ENCODE assay signal across 1 cellular context in the genomic region with DNA sequence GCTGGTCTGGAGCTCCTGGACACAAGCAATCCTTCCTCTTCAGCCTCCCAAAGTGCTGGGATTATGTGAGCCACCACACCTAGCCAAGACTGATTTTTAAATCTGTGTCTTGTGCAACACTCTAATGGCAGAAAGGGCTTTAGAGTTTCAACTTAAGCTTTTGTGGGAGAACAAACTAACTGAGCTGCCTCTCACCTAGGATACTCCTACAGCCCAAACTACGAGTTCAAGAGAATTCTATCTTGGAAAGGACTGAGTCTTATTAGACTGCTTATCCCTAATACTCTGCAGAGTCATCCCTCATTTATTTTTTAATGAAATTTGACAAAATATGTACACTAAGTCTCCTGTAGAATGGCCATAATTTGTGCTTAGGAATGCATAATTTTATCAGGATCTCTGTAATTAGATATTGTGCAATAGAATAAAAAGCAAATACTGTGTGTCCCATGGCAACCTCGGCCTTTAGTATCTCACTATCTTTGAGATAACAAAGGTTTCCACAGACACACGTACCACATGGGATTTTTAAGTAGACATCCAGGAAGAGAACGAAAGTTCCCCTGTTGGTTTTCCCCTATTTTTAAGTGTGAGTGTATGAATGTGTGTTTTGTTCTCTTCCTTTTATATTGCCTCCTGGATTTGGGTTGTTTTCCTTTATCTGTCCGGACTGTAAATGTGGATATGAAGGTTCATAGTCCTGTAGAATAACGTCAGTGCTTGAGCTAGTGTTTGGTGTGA.
TF ChIP-seq lines count a peak whose summit lies in the region.

No MANE protein-coding gene starts in this region.

TF ChIP-seq in HepG2, 621 proteins besides CTCF, POLR2A, EP300 and RAD21 (continued from another document and continues in another):
- TF ChIP-seq SP1 (IDR thresholded peaks at IDR 0.05): no peak
- TF ChIP-seq SP1 (CRISPR knock-in tag; IDR thresholded peaks at IDR 0.05): no peak
- no peak for TF ChIP-seq ZNF790 (CRISPR knock-in tag; IDR thresholded peaks at IDR 0.05; ENCODE audit: borderline replicate concordance)
- TF ChIP-seq ZNF737 (CRISPR knock-in tag; IDR thresholded peaks at IDR 0.05; ENCODE audit: borderline replicate concordance): no peak
- TF ChIP-seq, protein P1, sequence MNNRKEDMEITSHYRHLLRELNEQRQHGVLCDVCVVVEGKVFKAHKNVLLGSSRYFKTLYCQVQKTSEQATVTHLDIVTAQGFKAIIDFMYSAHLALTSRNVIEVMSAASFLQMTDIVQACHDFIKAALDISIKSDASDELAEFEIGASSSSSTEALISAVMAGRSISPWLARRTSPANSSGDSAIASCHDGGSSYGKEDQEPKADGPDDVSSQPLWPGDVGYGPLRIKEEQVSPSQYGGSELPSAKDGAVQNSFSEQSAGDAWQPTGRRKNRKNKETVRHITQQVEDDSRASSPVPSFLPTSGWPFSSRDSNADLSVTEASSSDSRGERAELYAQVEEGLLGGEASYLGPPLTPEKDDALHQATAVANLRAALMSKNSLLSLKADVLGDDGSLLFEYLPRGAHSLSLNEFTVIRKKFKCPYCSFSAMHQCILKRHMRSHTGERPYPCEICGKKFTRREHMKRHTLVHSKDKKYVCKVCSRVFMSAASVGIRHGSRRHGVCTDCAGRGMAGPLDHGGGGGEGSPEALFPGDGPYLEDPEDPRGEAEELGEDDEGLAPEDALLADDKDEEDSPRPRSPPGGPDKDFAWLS (CRISPR knock-in tag; IDR thresholded peaks at IDR 0.05; ENCODE audit: borderline replicate concordance): no peak
- TF ChIP-seq CEBPB (IDR thresholded peaks at IDR 0.05; ENCODE audit: borderline replicate concordance, low read depth, low read length): peak; percentile 94
- TF ChIP-seq FOXK1 (CRISPR knock-in tag; IDR thresholded peaks at IDR 0.05; ENCODE audit: borderline replicate concordance, low read depth): no peak
- 0 out of 2 replicates have a peak, but pooled peaks have one; percentile 28 for TF ChIP-seq SOX13 (IDR thresholded peaks at IDR 0.05)
- peak in 1 of 2 experiments; percentile 80; a peak in 2 of 4 replicates for TF ChIP-seq SOX13 (CRISPR knock-in tag; conservative IDR thresholded peaks at IDR 0.05 in 1 of 2, IDR thresholded peaks at IDR 0.05 in 1 of 2)
- TF ChIP-seq, protein P2, sequence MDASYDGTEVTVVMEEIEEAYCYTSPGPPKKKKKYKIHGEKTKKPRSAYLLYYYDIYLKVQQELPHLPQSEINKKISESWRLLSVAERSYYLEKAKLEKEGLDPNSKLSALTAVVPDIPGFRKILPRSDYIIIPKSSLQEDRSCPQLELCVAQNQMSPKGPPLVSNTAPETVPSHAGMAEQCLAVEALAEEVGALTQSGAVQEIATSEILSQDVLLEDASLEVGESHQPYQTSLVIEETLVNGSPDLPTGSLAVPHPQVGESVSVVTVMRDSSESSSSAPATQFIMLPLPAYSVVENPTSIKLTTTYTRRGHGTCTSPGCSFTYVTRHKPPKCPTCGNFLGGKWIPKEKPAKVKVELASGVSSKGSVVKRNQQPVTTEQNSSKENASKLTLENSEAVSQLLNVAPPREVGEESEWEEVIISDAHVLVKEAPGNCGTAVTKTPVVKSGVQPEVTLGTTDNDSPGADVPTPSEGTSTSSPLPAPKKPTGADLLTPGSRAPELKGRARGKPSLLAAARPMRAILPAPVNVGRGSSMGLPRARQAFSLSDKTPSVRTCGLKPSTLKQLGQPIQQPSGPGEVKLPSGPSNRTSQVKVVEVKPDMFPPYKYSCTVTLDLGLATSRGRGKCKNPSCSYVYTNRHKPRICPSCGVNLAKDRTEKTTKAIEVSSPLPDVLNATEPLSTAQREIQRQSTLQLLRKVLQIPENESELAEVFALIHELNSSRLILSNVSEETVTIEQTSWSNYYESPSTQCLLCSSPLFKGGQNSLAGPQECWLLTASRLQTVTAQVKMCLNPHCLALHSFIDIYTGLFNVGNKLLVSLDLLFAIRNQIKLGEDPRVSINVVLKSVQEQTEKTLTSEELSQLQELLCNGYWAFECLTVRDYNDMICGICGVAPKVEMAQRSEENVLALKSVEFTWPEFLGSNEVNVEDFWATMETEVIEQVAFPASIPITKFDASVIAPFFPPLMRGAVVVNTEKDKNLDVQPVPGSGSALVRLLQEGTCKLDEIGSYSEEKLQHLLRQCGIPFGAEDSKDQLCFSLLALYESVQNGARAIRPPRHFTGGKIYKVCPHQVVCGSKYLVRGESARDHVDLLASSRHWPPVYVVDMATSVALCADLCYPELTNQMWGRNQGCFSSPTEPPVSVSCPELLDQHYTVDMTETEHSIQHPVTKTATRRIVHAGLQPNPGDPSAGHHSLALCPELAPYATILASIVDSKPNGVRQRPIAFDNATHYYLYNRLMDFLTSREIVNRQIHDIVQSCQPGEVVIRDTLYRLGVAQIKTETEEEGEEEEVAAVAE (CRISPR knock-in tag; IDR thresholded peaks at IDR 0.05; ENCODE audit: borderline replicate concordance): no peak
- no peak; the same call in 1 of the 2 replicates for TF ChIP-seq ZNF784 (CRISPR knock-in tag; IDR thresholded peaks at IDR 0.05; ENCODE audit: borderline replicate concordance)
- no peak for TF ChIP-seq ZNF274 (CRISPR knock-in tag; IDR thresholded peaks at IDR 0.05)
- TF ChIP-seq, protein P3, sequence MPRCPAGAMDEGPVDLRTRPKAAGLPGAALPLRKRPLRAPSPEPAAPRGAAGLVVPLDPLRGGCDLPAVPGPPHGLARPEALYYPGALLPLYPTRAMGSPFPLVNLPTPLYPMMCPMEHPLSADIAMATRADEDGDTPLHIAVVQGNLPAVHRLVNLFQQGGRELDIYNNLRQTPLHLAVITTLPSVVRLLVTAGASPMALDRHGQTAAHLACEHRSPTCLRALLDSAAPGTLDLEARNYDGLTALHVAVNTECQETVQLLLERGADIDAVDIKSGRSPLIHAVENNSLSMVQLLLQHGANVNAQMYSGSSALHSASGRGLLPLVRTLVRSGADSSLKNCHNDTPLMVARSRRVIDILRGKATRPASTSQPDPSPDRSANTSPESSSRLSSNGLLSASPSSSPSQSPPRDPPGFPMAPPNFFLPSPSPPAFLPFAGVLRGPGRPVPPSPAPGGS (CRISPR knock-in tag; IDR thresholded peaks at IDR 0.05): no peak
- no peak for TF ChIP-seq TSC22D2 (CRISPR knock-in tag; IDR thresholded peaks at IDR 0.05; ENCODE audit: borderline replicate concordance)
- TF ChIP-seq SMARCE1 (IDR thresholded peaks at IDR 0.05; ENCODE audit: borderline replicate concordance): no peak
- no peak for TF ChIP-seq ZSCAN25 (CRISPR knock-in tag; IDR thresholded peaks at IDR 0.05)
- peak; percentile 67; the same call in 1 of the 2 replicates for TF ChIP-seq NCOR1 (IDR thresholded peaks at IDR 0.05; ENCODE audit: borderline replicate concordance, low read length)
- no peak for TF ChIP-seq ZNF83 (CRISPR knock-in tag; IDR thresholded peaks at IDR 0.05; ENCODE audit: borderline replicate concordance)
- TF ChIP-seq STAT5B (CRISPR knock-in tag; IDR thresholded peaks at IDR 0.05): no peak
- TF ChIP-seq ZNF652 (CRISPR knock-in tag; IDR thresholded peaks at IDR 0.05; ENCODE audit: borderline replicate concordance, low read depth): peak; percentile 12; the same call in 1 of the 2 replicates
- peak; percentile 23; the same call in 1 of the 2 replicates for TF ChIP-seq CHD4 (IDR thresholded peaks at IDR 0.05; ENCODE audit: borderline replicate concordance, low read length)
- no peak for TF ChIP-seq GLI4 (CRISPR knock-in tag; IDR thresholded peaks at IDR 0.05; ENCODE audit: borderline replicate concordance)
- no peak for TF ChIP-seq ARID2 (CRISPR knock-in tag; IDR thresholded peaks at IDR 0.05; ENCODE audit: borderline replicate concordance)
- TF ChIP-seq ZHX1 (CRISPR knock-in tag; IDR thresholded peaks at IDR 0.05; ENCODE audit: low read depth): no peak
- peak; percentile 28; the same call in 1 of the 2 replicates for TF ChIP-seq TBX2 (CRISPR knock-in tag; IDR thresholded peaks at IDR 0.05; ENCODE audit: borderline replicate concordance)
- peak; percentile 40; the same call in 1 of the 2 replicates for TF ChIP-seq THRA (CRISPR knock-in tag; IDR thresholded peaks at IDR 0.05; ENCODE audit: borderline replicate concordance)
- no peak for TF ChIP-seq ZNF703 (CRISPR knock-in tag; IDR thresholded peaks at IDR 0.05; ENCODE audit: borderline replicate concordance)
- no peak for TF ChIP-seq ZNF205 (CRISPR knock-in tag; IDR thresholded peaks at IDR 0.05)
- peak; percentile 79 for TF ChIP-seq MIXL1 (CRISPR knock-in tag; IDR thresholded peaks at IDR 0.05)
- TF ChIP-seq ONECUT2 (CRISPR knock-in tag; IDR thresholded peaks at IDR 0.05): no peak
- no peak for TF ChIP-seq CSRNP1 (CRISPR knock-in tag; IDR thresholded peaks at IDR 0.05)
- 0 out of 2 replicates have a peak, but pooled peaks have one; percentile 7 for TF ChIP-seq ZNF512B (CRISPR knock-in tag; IDR thresholded peaks at IDR 0.05; ENCODE audit: borderline replicate concordance)
- no peak for TF ChIP-seq GRHL1 (CRISPR knock-in tag; conservative IDR thresholded peaks at IDR 0.05)
- TF ChIP-seq BORCS8-MEF2B (CRISPR knock-in tag; IDR thresholded peaks at IDR 0.05): no peak
